ENCODE assay signal across 8 cellular contexts in genomic region chr12:51025748-51026654, GRCh38. TPM values are rescaled to one million over a fixed set of nuclear protein-coding genes. Genes with fewer than 3 reads are reported as not detected.
A peak's percentile ranks its signal among the peaks of the same experiment; 100 is the strongest.
DNase-seq lines count a peak whose midpoint lies in the region; ATAC-seq and TF ChIP-seq lines count a peak whose summit lies in the region.

TSS of gene SLC11A2 (minus strand) at chr12:51026384. CDS start at chr12:51010728, 15,656 bp downstream.

- peak within 1 kb of the TSS; percentile 82 for H3K4me3 Mint-ChIP-seq in activated T-helper 17 cell treated with anti-CD3 and anti-CD28 coated beads, Interleukin-2, amount 50 U/mL, for 72 hours
- peak within 1 kb of the TSS; percentile 94 to 99 (median 96) for H3K4me3 Mint-ChIP-seq in naive thymus-derived CD8-positive, alpha-beta T cell
- peak within 1 kb of the TSS; percentile 90 to 94 for H3K4me3 Mint-ChIP-seq in stimulated activated naive B cell treated with anti-CD40 and anti-IgM and Interleukin-4, amounts not matched to agents 10 μg/mL and 1 μg/mL and 100 μg/mL, for 72 hours

- H3K9me3 Mint-ChIP-seq in activated T-helper 17 cell treated with anti-CD3 and anti-CD28 coated beads, Interleukin-2, amount 50 U/mL, for 72 hours = no peaks in the 10 kb centered on the region
- no peaks in the 10 kb centered on the region for H3K9me3 Mint-ChIP-seq in naive thymus-derived CD8-positive, alpha-beta T cell
- H3K9me3 Mint-ChIP-seq in stimulated activated naive B cell treated with anti-CD40 and anti-IgM and Interleukin-4, amounts not matched to agents 10 μg/mL and 1 μg/mL and 100 μg/mL, for 72 hours = no peaks in the 10 kb centered on the region

- peak; percentile 92 for DNase-seq in EH (ENCODE audit: low read depth)
- DNase-seq in H4 (ENCODE audit: low spot score) = peak; percentile 91
- DNase-seq in LoVo (ENCODE audit: low spot score) = peak; percentile 99
- peak; percentile 98 for DNase-seq in RWPE1 (ENCODE audit: low spot score)
- peak; percentile 90 for DNase-seq in fibroblast of mammary gland (ENCODE audit: low read depth)
- DNase-seq in naive thymus-derived CD8-positive, alpha-beta T cell = peak; percentile 83 to 94 (median 87)
- DNase-seq in stimulated activated naive B cell treated with anti-CD40 and anti-IgM and Interleukin-4, amounts not matched to agents 10 μg/mL and 1 μg/mL and 100 μg/mL, for 72 hours = peak; percentile 93

- H3K27ac ChIP-seq in RWPE1 = peak within 1 kb of the TSS; percentile 88

- POLR2A ChIA-PET in RWPE1 (lab: Yijun Ruan, JAX; ENCODE audit: low non-redundant PET) = interaction anchor here (0.7 kb wide), 1 partner anchor 262 kb away, joined by 5 read pairs; the partner anchor contains the start of gene ATF1
- POLR2A ChIA-PET in naive thymus-derived CD8-positive, alpha-beta T cell (lab: Charles Lee) = interaction anchor here (0.6 to 4.4 kb wide), 16 partner anchors 11 to 520 kb away, joined by 3 to 41 read pairs (median 6); partner anchors contain the start of genes ATF1, CSRNP2, DAZAP2 and LETMD1

- H3K4me1 Mint-ChIP-seq in activated T-helper 17 cell treated with anti-CD3 and anti-CD28 coated beads, Interleukin-2, amount 50 U/mL, for 72 hours = peaks cover 18% of the 10 kb centered on the region
- peaks cover 36 to 69% (median 61%) of the 10 kb centered on the region in 4 donors for H3K4me1 Mint-ChIP-seq in naive thymus-derived CD8-positive, alpha-beta T cell
- peaks cover 29 to 42% of the 10 kb centered on the region in 2 donors for H3K4me1 Mint-ChIP-seq in stimulated activated naive B cell treated with anti-CD40 and anti-IgM and Interleukin-4, amounts not matched to agents 10 μg/mL and 1 μg/mL and 100 μg/mL, for 72 hours

- peaks cover 15% of the 10 kb centered on the region for H3K36me3 Mint-ChIP-seq in activated T-helper 17 cell treated with anti-CD3 and anti-CD28 coated beads, Interleukin-2, amount 50 U/mL, for 72 hours (ENCODE audit: low read depth)
- no peaks in the 10 kb centered on the region for H3K36me3 Mint-ChIP-seq in naive thymus-derived CD8-positive, alpha-beta T cell
- peaks cover 3 to 9% of the 10 kb centered on the region in 2 donors for H3K36me3 Mint-ChIP-seq in stimulated activated naive B cell treated with anti-CD40 and anti-IgM and Interleukin-4, amounts not matched to agents 10 μg/mL and 1 μg/mL and 100 μg/mL, for 72 hours

- peaks cover 4% of the 10 kb centered on the region for H3K27me3 Mint-ChIP-seq in activated T-helper 17 cell treated with anti-CD3 and anti-CD28 coated beads, Interleukin-2, amount 50 U/mL, for 72 hours
- no peaks in the 10 kb centered on the region for H3K27me3 Mint-ChIP-seq in naive thymus-derived CD8-positive, alpha-beta T cell
- H3K27me3 Mint-ChIP-seq in stimulated activated naive B cell treated with anti-CD40 and anti-IgM and Interleukin-4, amounts not matched to agents 10 μg/mL and 1 μg/mL and 100 μg/mL, for 72 hours = peaks cover 0 to 5% of the 10 kb centered on the region in 2 donors

- peak within 1 kb of the TSS; percentile 93 for H3K27ac Mint-ChIP-seq in activated T-helper 17 cell treated with anti-CD3 and anti-CD28 coated beads, Interleukin-2, amount 50 U/mL, for 72 hours
- H3K27ac Mint-ChIP-seq in naive thymus-derived CD8-positive, alpha-beta T cell = peak within 1 kb of the TSS; percentile 87 to 98 (median 96)
- H3K27ac Mint-ChIP-seq in stimulated activated naive B cell treated with anti-CD40 and anti-IgM and Interleukin-4, amounts not matched to agents 10 μg/mL and 1 μg/mL and 100 μg/mL, for 72 hours = peak within 1 kb of the TSS; percentile 98

- ATAC-seq in activated T-helper 17 cell treated with anti-CD3 and anti-CD28 coated beads, Interleukin-2, amount 50 U/mL, for 72 hours (replicated peaks) = peak; percentile 87
- ATAC-seq in naive thymus-derived CD8-positive, alpha-beta T cell = peak; percentile 90 to 92
- ATAC-seq in stimulated activated naive B cell treated with anti-CD40 and anti-IgM and Interleukin-4, amounts not matched to agents 10 μg/mL and 1 μg/mL and 100 μg/mL, for 72 hours (replicated peaks) = peak; percentile 91 to 93

- TF ChIP-seq CTCF in RWPE1 (conservative IDR thresholded peaks at IDR 0.05; ENCODE audit: low read depth) (no peak), fibroblast of mammary gland (conservative IDR thresholded peaks at IDR 0.05; ENCODE audit: control insufficient read depth, insufficient read depth, low read depth, low read length) (no peak)

- H3K4me3 ChIP-seq in fibroblast of mammary gland (ENCODE audit: control insufficient read depth, low read depth, low read length) = peak within 1 kb of the TSS; percentile 83

- CTCF ChIA-PET in RWPE1 (lab: Yijun Ruan, JAX) = interaction anchor here (0.8 kb wide), 1 partner anchor 102 kb away, joined by 3 read pairs; no protein-coding TSS in a partner anchor

RNA-seq across cellular contexts. Expression of gene SLC11A2, which starts in this region (rescaled TPM):
- total RNA-seq in H4 (2014; rRNA removed; shearing (Covaris generic)) = 19.9 and 21.5 TPM in 2 replicates
- 10 to 100 TPM; 51.8 to 56.3 TPM for total RNA-seq in activated T-helper 17 cell treated with anti-CD3 and anti-CD28 coated beads, Interleukin-2, amount 50 U/mL, for 72 hours
- total RNA-seq in naive thymus-derived CD8-positive, alpha-beta T cell = 10 to 100 TPM; 66.0 to 70.2 TPM
- polyA plus RNA-seq in naive thymus-derived CD8-positive, alpha-beta T cell = 10 to 100 TPM in 1 of 3 donors, 1 to 10 TPM in 2; 6.9 to 17.2 (median 9.0) TPM

Comparison
In these comparisons a context has a peak if more than half of its experiments do, and no peak if none do; other contexts are left out.
1. Peak in every context shown above with its lines: DNase-seq, ATAC-seq, H3K4me3 ChIP-seq and H3K27ac ChIP-seq.